Comparison of ENCODE assay signal across 25 cellular contexts in genomic region chr15:24039683-24040082, GRCh38.
DNase-seq lines count a peak whose midpoint lies in the region; ATAC-seq and TF ChIP-seq lines count a peak whose summit lies in the region.
"Had no signal": no experiment of that assay in that cellular context is flagged by ENCODE, and none has a peak within 500 bp of the region (broad histone marks: within the 10 kb centered on the region; RNA-seq: fewer than 3 reads in every experiment).

No MANE protein-coding gene starts in this region.

- no peak overlapping the region for H3K27ac Mint-ChIP-seq in effector memory CD8-positive, alpha-beta T cell
- H3K27ac Mint-ChIP-seq: activated CD4-positive, alpha-beta T cell treated with anti-CD3 and anti-CD28 coated beads, Interleukin-2, amount 10 ng/mL, durations not matched to agents 7 days and 5 days; B cell; memory B cell; T-helper 2 cell treated with Interferon-gamma antibody and Interleukin-4, amounts not matched to agents 5 μg/mL and 100 μg/mL, for 36 hours had no signal

- H3K27me3 Mint-ChIP-seq in effector memory CD8-positive, alpha-beta T cell = no peaks in the 10 kb centered on the region
- H3K27me3 Mint-ChIP-seq: activated CD4-positive, alpha-beta T cell treated with anti-CD3 and anti-CD28 coated beads, Interleukin-2, amount 10 ng/mL, durations not matched to agents 7 days and 5 days; B cell; memory B cell had no signal

- in situ Hi-C loops in SK-MEL-5 (cut with HindIII; ENCODE audit: low pct_unique_long_range_greater_than_20kb, low sequenced_read_pairs) = no loop called here

- H3K4me1 Mint-ChIP-seq in effector memory CD8-positive, alpha-beta T cell (ENCODE audit: low read depth in 2 of 2) = peaks cover 0 to 1% of the 10 kb centered on the region in 2 donors
- H3K4me1 Mint-ChIP-seq: activated CD4-positive, alpha-beta T cell treated with anti-CD3 and anti-CD28 coated beads, Interleukin-2, amount 10 ng/mL, durations not matched to agents 7 days and 5 days; B cell; memory B cell had no signal

- no peak overlapping the region for H3K4me3 ChIP-seq in Jurkat, Clone E6-1 (ENCODE audit: low read length)
- H3K4me3 ChIP-seq: adrenal gland, colonic mucosa, esophagus squamous epithelium had no signal

- peaks cover 10 to 15% of the 10 kb centered on the region in 2 donors for H3K9me3 Mint-ChIP-seq in effector memory CD8-positive, alpha-beta T cell

- DNase-seq in Jurkat, Clone E6-1 (ENCODE audit: low read depth, low spot score) = peak; percentile 7
- peak; percentile 42 for DNase-seq in SK-MEL-5 (ENCODE audit: low read depth, low spot score)
- DNase-seq in iPS-NIHi7 (ENCODE audit: extremely low spot score) = peak; percentile 13
- no peak for DNase-seq in inferior parietal cortex (ENCODE audit: extremely low spot score)
- no peak for DNase-seq in stimulated activated CD4-positive, alpha-beta T cell treated with anti-CD3 and anti-CD28 coated beads, Interleukin-15, amount 100 ng/mL, for 24 hours
- no peak for DNase-seq in effector memory CD8-positive, alpha-beta T cell
- no peak for DNase-seq in EL
- DNase-seq: activated CD4-positive, alpha-beta T cell treated with anti-CD3 and anti-CD28 coated beads, Interleukin-2, amount 10 ng/mL, durations not matched to agents 7 days and 5 days; activated naive CD4-positive, alpha-beta T cell; activated T-cell treated with anti-CD3 and anti-CD28 coated beads, Interleukin-2, amount 50 U/mL, for 48 hours; adrenal gland; colonic mucosa; effector memory CD4-positive, alpha-beta T cell; esophagus squamous epithelium; KBM-7; NCI-H1694; NCI-H526 treated with DMSO at 0.1 percent for 48 hours; nucleus accumbens; stimulated activated CD4-positive, alpha-beta T cell treated with anti-CD3 and anti-CD28 coated beads, Interleukin-2, amount 100 ng/mL, for 24 hours; trophoblast cell; WERI-Rb-1 had no signal

- ATAC-seq in effector memory CD8-positive, alpha-beta T cell (replicated peaks) = no peak

- no peaks in the 10 kb centered on the region for H3K36me3 Mint-ChIP-seq in effector memory CD8-positive, alpha-beta T cell (ENCODE audit: insufficient read depth)
- H3K36me3 Mint-ChIP-seq: memory B cell had no signal

- H3K27ac ChIP-seq in 22Rv1 = no peak overlapping the region
- H3K27ac ChIP-seq: adrenal gland, colonic mucosa, esophagus squamous epithelium, WERI-Rb-1 had no signal

- no peak overlapping the region for H3K4me3 Mint-ChIP-seq in effector memory CD8-positive, alpha-beta T cell
- H3K4me3 Mint-ChIP-seq: activated CD4-positive, alpha-beta T cell treated with anti-CD3 and anti-CD28 coated beads, Interleukin-2, amount 10 ng/mL, durations not matched to agents 7 days and 5 days; B cell; memory B cell; T-helper 2 cell treated with Interferon-gamma antibody and Interleukin-4, amounts not matched to agents 5 μg/mL and 100 μg/mL, for 36 hours had no signal

- peak; percentile 10; the same call in 1 of the 2 replicates for TF ChIP-seq CTCF in 22Rv1 (IDR thresholded peaks at IDR 0.05)

Comparison
In these comparisons a context has a peak if more than half of its experiments do, and no peak if none do; other contexts are left out.
1. DNase-seq: peak in Jurkat, Clone E6-1 (single experiment), SK-MEL-5 (single experiment) and iPS-NIHi7 (single experiment); none in inferior parietal cortex (single experiment), stimulated activated CD4-positive, alpha-beta T cell treated with anti-CD3 and anti-CD28 coated beads, Interleukin-15, amount 100 ng/mL, for 24 hours (single experiment), effector memory CD8-positive, alpha-beta T cell (0 of 3) and EL (single experiment).